Comparison of ENCODE assay signal across 20 cellular contexts in the genomic region with DNA sequence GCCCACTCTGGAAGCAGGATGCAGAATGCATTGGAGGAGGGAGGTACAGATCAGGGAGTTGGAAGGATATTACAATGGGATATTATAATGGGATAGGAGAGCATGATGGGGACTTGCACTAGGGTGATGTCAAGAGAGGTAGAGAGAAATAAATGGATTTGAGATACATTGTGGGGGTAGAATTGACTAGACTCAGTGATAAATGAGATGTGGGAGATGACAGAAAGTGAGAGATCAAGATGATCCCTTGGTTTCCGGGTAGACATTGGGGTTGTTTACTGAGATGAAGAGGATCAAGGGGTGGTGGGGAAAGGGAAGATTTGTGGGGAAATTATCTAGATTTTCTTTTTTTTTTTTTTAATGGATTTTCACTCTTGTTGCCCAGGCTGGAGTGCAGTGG. TPM values are rescaled to one million over a fixed set of nuclear protein-coding genes. Genes with fewer than 3 reads are reported as not detected.
DNase-seq lines count a peak whose midpoint lies in the region; ATAC-seq and TF ChIP-seq lines count a peak whose summit lies in the region.
"Had no signal": no experiment of that assay in that cellular context is flagged by ENCODE, and none has a peak within 500 bp of the region (broad histone marks: within the 10 kb centered on the region; RNA-seq: fewer than 3 reads in every experiment).

No MANE protein-coding gene starts in this region.

- TF ChIP-seq CTCF in OCI-LY3 (IDR thresholded peaks at IDR 0.05; ENCODE audit: low read depth, low read length) (no peak), foreskin fibroblast (IDR thresholded peaks at IDR 0.05; ENCODE audit: low read depth, low read length) (no peak)

- H3K4me3 ChIP-seq in BLaER1 (no peak overlapping the region), OCI-LY3 (ENCODE audit: low read length) (peak overlapping the region; percentile 50; the same call in 1 of the 2 replicates), foreskin fibroblast (ENCODE audit: low read depth in 1 of 2, low read length in 2 of 2) (no peak overlapping the region)
- H3K4me3 ChIP-seq in CD4-positive, alpha-beta memory T cell (ENCODE audit: low read length in 2 of 2): peak overlapping the region; percentile 24 to 41
- H3K4me3 ChIP-seq: MG63, thyroid gland had no signal

- H3K79me2 ChIP-seq in OCI-LY3 (ENCODE audit: low read length): no peaks in the 10 kb centered on the region

- CTCF ChIA-PET in CD4-positive, alpha-beta memory T cell (lab: Charles Lee; ENCODE audit: partially characterized antibody): interaction anchor here (1.3 to 2.4 kb wide), 6 partner anchors 8 to 716 kb away, joined by 4 to 12 read pairs (median 6); no protein-coding TSS in a partner anchor

- H3K9me3 ChIP-seq in BLaER1: peaks cover 16% of the 10 kb centered on the region
- no peaks in the 10 kb centered on the region for H3K9me3 ChIP-seq in CD4-positive, alpha-beta memory T cell (ENCODE audit: control insufficient read depth in 1 of 2, low read length in 2 of 2)
- peaks cover 5% of the 10 kb centered on the region; the same call in 1 of the 2 replicates for H3K9me3 ChIP-seq in OCI-LY3 (ENCODE audit: insufficient read depth, low read length)
- H3K9me3 ChIP-seq: MG63, thyroid gland had no signal

- no peak for DNase-seq in CD4-positive, alpha-beta memory T cell
- no peak for DNase-seq in activated naive CD8-positive, alpha-beta T cell treated with anti-CD3 and anti-CD28 coated beads, Interleukin-2, amount 50 U/mL, for 24 hours
- DNase-seq in foreskin fibroblast: no peak
- DNase-seq: activated B cell treated with CpG ODN at 0.5 μM for 24 hours; aorta; C1 segment of cervical spinal cord; DMS79; MG63; NCI-H1694 treated with DMSO at 0.1 percent for 48 hours; NCI-H226; NK-92 treated with Interleukin-12 subunit alpha and Interleukin-12 subunit beta, amount 100 ng/mL, for 24 hours; spleen; thyroid gland had no signal

- peaks cover 22 to 40% (median 33%) of the 10 kb centered on the region in 4 donors for H3K4me1 Mint-ChIP-seq in CD4-positive, alpha-beta memory T cell
- peaks cover 27% of the 10 kb centered on the region for H3K4me1 Mint-ChIP-seq in activated naive CD8-positive, alpha-beta T cell treated with anti-CD3 and anti-CD28 coated beads, Interleukin-2, amount 50 U/mL, for 24 hours

- H3K36me3 Mint-ChIP-seq in CD4-positive, alpha-beta memory T cell: peaks cover 4 to 7% of the 10 kb centered on the region in 2 donors
- peaks cover 5% of the 10 kb centered on the region for H3K36me3 Mint-ChIP-seq in activated naive CD8-positive, alpha-beta T cell treated with anti-CD3 and anti-CD28 coated beads, Interleukin-2, amount 50 U/mL, for 24 hours (ENCODE audit: low read depth)

- H3K27ac Mint-ChIP-seq in CD4-positive, alpha-beta memory T cell: peak overlapping the region in 6 of 7 donors; percentile 29 to 97 (median 86)
- H3K27ac Mint-ChIP-seq in activated naive CD8-positive, alpha-beta T cell treated with anti-CD3 and anti-CD28 coated beads, Interleukin-2, amount 50 U/mL, for 24 hours: no peak overlapping the region

- POLR2A ChIA-PET in CD4-positive, alpha-beta memory T cell (lab: Charles Lee; ENCODE audit: partially characterized antibody): interaction anchor here (1.0 to 2.9 kb wide), 6 partner anchors 12 to 132 kb away, joined by 3 to 13 read pairs (median 6); a partner anchor contains a TSS

- H3K4me3 Mint-ChIP-seq in CD4-positive, alpha-beta memory T cell: peak overlapping the region; percentile 31 to 96 (median 86)
- H3K4me3 Mint-ChIP-seq in activated naive CD8-positive, alpha-beta T cell treated with anti-CD3 and anti-CD28 coated beads, Interleukin-2, amount 50 U/mL, for 24 hours: peak overlapping the region; percentile 66
- H3K4me3 Mint-ChIP-seq: neural crest cell had no signal

- H3K9ac ChIP-seq in BLaER1: no peak overlapping the region
- no peak overlapping the region for H3K9ac ChIP-seq in OCI-LY3 (ENCODE audit: low read length)

- intact Hi-C loops in CD4-positive, alpha-beta memory T cell (cut with micrococcal nuclease): loop anchor here (5.0 kb wide), 2 partner anchors 365 to 720 kb away; a partner anchor contains a TSS

- no peak overlapping the region for H3K27ac ChIP-seq in BLaER1
- peak overlapping the region; percentile 34 for H3K27ac ChIP-seq in CD4-positive, alpha-beta memory T cell (ENCODE audit: low read depth, low read length)
- H3K27ac ChIP-seq in OCI-LY3 (ENCODE audit: low read length): no peak overlapping the region
- H3K27ac ChIP-seq: thyroid gland had no signal

- no peaks in the 10 kb centered on the region for H3K36me3 ChIP-seq in BLaER1
- no peaks in the 10 kb centered on the region for H3K36me3 ChIP-seq in CD4-positive, alpha-beta memory T cell (ENCODE audit: insufficient read depth, low read length)
- H3K36me3 ChIP-seq in OCI-LY3 (replicated peaks; ENCODE audit: low read depth, low read length): no peaks in the 10 kb centered on the region
- H3K36me3 ChIP-seq: MG63, spleen, thyroid gland had no signal

- H3K4me1 ChIP-seq in BLaER1 (peaks cover 11% of the 10 kb centered on the region), OCI-LY3 (ENCODE audit: low read length) (peaks cover 63% of the 10 kb centered on the region)
- H3K4me1 ChIP-seq in CD4-positive, alpha-beta memory T cell (ENCODE audit: insufficient read depth, low read length): peaks cover 28% of the 10 kb centered on the region

- H3K27me3 ChIP-seq in BLaER1 (no peaks in the 10 kb centered on the region), OCI-LY3 (ENCODE audit: low read depth, low read length) (no peaks in the 10 kb centered on the region)
- no peaks in the 10 kb centered on the region for H3K27me3 ChIP-seq in CD4-positive, alpha-beta memory T cell (ENCODE audit: insufficient read depth, low read length)
- H3K27me3 ChIP-seq: MG63, spleen, thyroid gland had no signal

- H3K9me3 Mint-ChIP-seq in CD4-positive, alpha-beta memory T cell: peaks cover 0 to 15% (median 8%) of the 10 kb centered on the region in 8 donors
- peaks cover 8% of the 10 kb centered on the region for H3K9me3 Mint-ChIP-seq in activated naive CD8-positive, alpha-beta T cell treated with anti-CD3 and anti-CD28 coated beads, Interleukin-2, amount 50 U/mL, for 24 hours

- H3K4me2 ChIP-seq in BLaER1 (peak overlapping the region; percentile 84), OCI-LY3 (ENCODE audit: low read length) (peak overlapping the region; percentile 86)

- H2AFZ ChIP-seq in OCI-LY3 (ENCODE audit: low read depth, low read length): peak overlapping the region; percentile 81; the same call in 1 of the 2 replicates

- H4K20me1 ChIP-seq in BLaER1 (no peaks in the 10 kb centered on the region), OCI-LY3 (ENCODE audit: insufficient read depth, low read length) (no peaks in the 10 kb centered on the region)

- no peaks in the 10 kb centered on the region for H3K27me3 Mint-ChIP-seq in CD4-positive, alpha-beta memory T cell
- H3K27me3 Mint-ChIP-seq in activated naive CD8-positive, alpha-beta T cell treated with anti-CD3 and anti-CD28 coated beads, Interleukin-2, amount 50 U/mL, for 24 hours: no peaks in the 10 kb centered on the region
- H3K27me3 Mint-ChIP-seq: activated B cell treated with CpG ODN at 0.5 μM for 24 hours had no signal

- peak; percentile 25 for ATAC-seq in activated naive CD8-positive, alpha-beta T cell treated with anti-CD3 and anti-CD28 coated beads, Interleukin-2, amount 50 U/mL, for 24 hours
- ATAC-seq in GM21515 (IDR thresholded peaks at IDR 0.05; ENCODE audit: unreplicated experiment): no peak
- no peak for ATAC-seq in GM18517 (IDR thresholded peaks at IDR 0.05; ENCODE audit: unreplicated experiment)

RNA-seq across cellular contexts. Expression of a gene that starts 42.7 kb away (rescaled TPM):
- total RNA-seq in CD4-positive, alpha-beta memory T cell: not detected
- polyA plus RNA-seq in CD4-positive, alpha-beta memory T cell: 1 to 10 TPM in 1 of 2 donors, under 1 TPM in 1; 0.86 to 1.3 TPM
- total RNA-seq: aorta, cerebellum, mesenteric fat pad, neural crest cell, thyroid gland had no signal
- polyA plus RNA-seq: aorta had no signal

Comparison
In these comparisons a context has a peak if more than half of its experiments do, and no peak if none do; other contexts are left out.
1. H3K4me3 ChIP-seq: peak in CD4-positive, alpha-beta memory T cell (2 of 2) and OCI-LY3 (single experiment); none in BLaER1 (single experiment) and foreskin fibroblast (0 of 2).